In the genomic region with DNA sequence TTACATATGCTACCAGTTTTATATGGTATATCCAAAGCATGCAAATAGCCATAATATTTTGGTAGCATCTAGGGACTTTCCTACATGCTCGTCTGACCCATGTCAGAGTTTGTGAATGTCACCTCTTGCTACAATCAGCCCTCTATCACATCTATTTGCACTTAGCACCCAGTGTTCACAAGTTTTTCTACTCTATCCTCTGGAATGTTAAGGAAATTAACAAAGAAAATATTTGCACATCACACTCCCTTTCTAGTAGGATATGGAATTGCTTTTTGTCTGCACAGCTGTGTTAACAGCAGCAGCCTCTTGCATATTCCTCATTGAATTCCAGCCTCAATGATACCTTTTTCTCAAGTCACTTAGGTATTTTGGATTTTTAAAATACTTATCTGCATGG, we compare ENCODE assay signal across 24 cellular contexts.
A peak's percentile ranks its signal among the peaks of the same experiment; 100 is the strongest.
DNase-seq lines count a peak whose midpoint lies in the region; ATAC-seq and TF ChIP-seq lines count a peak whose summit lies in the region.
"Had no signal": no experiment of that assay in that cellular context is flagged by ENCODE, and none has a peak within 500 bp of the region (broad histone marks: within the 10 kb centered on the region; RNA-seq: fewer than 3 reads in every experiment).

No MANE protein-coding gene starts in this region.

- ATAC-seq in HCT116 (no peak), mucosa of descending colon (peak; percentile 71), left ventricle myocardium superior (no peak), HG03097 (IDR thresholded peaks at IDR 0.05; ENCODE audit: low FRiP score, unreplicated experiment) (no peak)
- ATAC-seq: A549, GM12878 had no signal

- H3K4me3 ChIP-seq in HCT116 (replicated peaks in 1 of 2; ENCODE audit: low read depth in 1 of 2, low read length in 2 of 2) (no peak overlapping the region), endodermal cell (ENCODE audit: low read length) (peak overlapping the region; percentile 67), mucosa of descending colon (no peak overlapping the region), stomach (no peak overlapping the region)
- H3K4me3 ChIP-seq: A549; BLaER1 treated with 17β-estradiol and CSF1 and Interleukin-3, amounts not matched to agents 10 nM and 100 nM; GM12878; GM23248 had no signal

- no peaks in the 10 kb centered on the region for H3K36me3 Mint-ChIP-seq in endodermal cell (ENCODE audit: low read depth)
- H3K36me3 Mint-ChIP-seq: CD14-positive monocyte; CD8-positive, alpha-beta memory T cell had no signal

- H3K4me1 ChIP-seq in HCT116 (ENCODE audit: control insufficient read depth in 1 of 2, insufficient read depth in 2 of 2, low read length in 2 of 2) (no peaks in the 10 kb centered on the region), endodermal cell (ENCODE audit: control insufficient read depth, insufficient read depth, low read length) (peaks cover 19% of the 10 kb centered on the region), mucosa of descending colon (ENCODE audit: low read depth) (no peaks in the 10 kb centered on the region), stomach (peaks cover 0 to 14% (median 4%) of the 10 kb centered on the region in 4 donors)
- H3K4me1 ChIP-seq: A549; BE2C; BLaER1 treated with 17β-estradiol and CSF1 and Interleukin-3, amounts not matched to agents 10 nM and 100 nM had no signal

- H3K36me3 ChIP-seq in HCT116 (ENCODE audit: control insufficient read depth in 1 of 2, insufficient read depth in 2 of 2, low read length in 2 of 2): no peaks in the 10 kb centered on the region
- H3K36me3 ChIP-seq in endodermal cell (ENCODE audit: control insufficient read depth, insufficient read depth, low read length): no peaks in the 10 kb centered on the region
- H3K36me3 ChIP-seq in mucosa of descending colon (ENCODE audit: low read depth): no peaks in the 10 kb centered on the region
- H3K36me3 ChIP-seq in stomach: no peaks in the 10 kb centered on the region
- H3K36me3 ChIP-seq: BE2C; BLaER1 treated with 17β-estradiol and CSF1 and Interleukin-3, amounts not matched to agents 10 nM and 100 nM had no signal

- TF ChIP-seq POLR2A in HCT116 (IDR thresholded peaks at IDR 0.05; ENCODE audit: borderline replicate concordance, extremely low read depth, insufficient read depth, insufficient read length): no peak
- no peak for TF ChIP-seq POLR2A in stomach (IDR thresholded peaks at IDR 0.05)

- H3K79me2 ChIP-seq in HCT116 (ENCODE audit: insufficient read depth, low read length): no peaks in the 10 kb centered on the region

- H3K4me2 ChIP-seq in HCT116 (ENCODE audit: low read length): no peak overlapping the region
- H3K4me2 ChIP-seq: A549; BLaER1 treated with 17β-estradiol and CSF1 and Interleukin-3, amounts not matched to agents 10 nM and 100 nM had no signal

- TF ChIP-seq EP300 in stomach (IDR thresholded peaks at IDR 0.05): no peak

- intact Hi-C loops in HCT116 (cut with micrococcal nuclease): no loop called here
- intact Hi-C loops in mucosa of descending colon (cut with DNase I, micrococcal nuclease): no loop called here
- intact Hi-C loops in stomach (cut with DNase I; ENCODE audit: low total_unique reads): no loop called here
- intact Hi-C loops in left ventricle myocardium superior (cut with micrococcal nuclease): no loop called here

- 0 out of 2 replicates have a peak, but pooled peaks cover 6% of the 10 kb centered on the region for H3K9me2 ChIP-seq in HCT116 (ENCODE audit: insufficient read depth)

- RAD21 ChIA-PET in HCT116 (lab: Charles Lee; ENCODE audit: low non-redundant PET in 1 of 2, low total read pairs in 2 of 2, uncharacterized antibody in 2 of 2, unreplicated experiment in 2 of 2): no interaction called here

- no peak overlapping the region for H3K4me3 Mint-ChIP-seq in endodermal cell
- H3K4me3 Mint-ChIP-seq: CD14-positive monocyte; CD4-positive, alpha-beta T cell; CD8-positive, alpha-beta memory T cell; H9; HFFc6 had no signal

- 43 to 67% methylated on average over 1 of the region's 1 CpG for WGBS in endodermal cell (ENCODE audit: insufficient coverage in 1 of 2, insufficient read length in 1 of 2), 2 experiments
- 30 to 58% (median 40%) methylated on average over 1 of the region's 1 CpG for whole genome bisulfite sequencing in stomach, 5 donors

- no peaks in the 10 kb centered on the region for H3K27me3 Mint-ChIP-seq in endodermal cell (ENCODE audit: insufficient read depth)
- H3K27me3 Mint-ChIP-seq: CD4-positive, alpha-beta T cell; CD8-positive, alpha-beta memory T cell had no signal

- TF ChIP-seq CTCF in HCT116 (IDR thresholded peaks at IDR 0.05 in 2 of 3, conservative IDR thresholded peaks at IDR 0.05 in 1 of 3; ENCODE audit: borderline replicate concordance in 1 of 3, insufficient read depth in 1 of 3, low read depth in 2 of 3, low read length in 2 of 3) (no peak), endodermal cell (conservative IDR thresholded peaks at IDR 0.05) (no peak), mucosa of descending colon (IDR thresholded peaks at IDR 0.05) (no peak), stomach (IDR thresholded peaks at IDR 0.05) (no peak)

- DNase-seq in HCT116 (ENCODE audit: low read depth, low spot score) (no peak), endodermal cell (no peak), mucosa of descending colon (no peak), stomach (no peak), left ventricle myocardium superior (no peak), midbrain (lab: John Stamatoyannopoulos, UW) (no peak)
- DNase-seq: 8988T; ACHN; AML-193; BE2C; CD4-positive, alpha-beta T cell; CD8-positive, alpha-beta memory T cell; DMS 273 treated with DMSO at 0.1 percent for 48 hours; DMS79; EL; GDM1; GM23248; H9; HFFc6 had no signal

- no peaks in the 10 kb centered on the region for H3K9me3 ChIP-seq in HCT116 (ENCODE audit: control insufficient read depth in 1 of 2, insufficient read depth in 1 of 2, low read depth in 1 of 2, low read length in 2 of 2)
- peaks cover 19% of the 10 kb centered on the region for H3K9me3 ChIP-seq in endodermal cell (ENCODE audit: control insufficient read depth, low read length)
- H3K9me3 ChIP-seq in mucosa of descending colon: no peaks in the 10 kb centered on the region
- no peaks in the 10 kb centered on the region for H3K9me3 ChIP-seq in stomach
- H3K9me3 ChIP-seq: A549; BE2C; BLaER1 treated with 17β-estradiol and CSF1 and Interleukin-3, amounts not matched to agents 10 nM and 100 nM had no signal

- H3K27ac ChIP-seq in HCT116 (ENCODE audit: low read depth, low read length) (no peak overlapping the region), endodermal cell (ENCODE audit: low read depth, low read length) (peak overlapping the region; percentile 40), stomach (peak overlapping the region in 4 of 5 donors; percentile 11 to 65 (median 43))
- H3K27ac ChIP-seq: A549; BLaER1 treated with 17β-estradiol and CSF1 and Interleukin-3, amounts not matched to agents 10 nM and 100 nM; GM23248 had no signal

- BruUV-seq in HCT116 (replicated peaks; lab: Mats Ljungman, UMichigan): no TSS peak

- H2AFZ ChIP-seq in HCT116 (ENCODE audit: low read depth, low read length, poor library complexity, severe bottlenecking): peak overlapping the region; percentile 47

- CTCF ChIA-PET in HCT116 (lab: Charles Lee): no interaction called here

- H3K4me1 Mint-ChIP-seq in endodermal cell: peaks cover 16% of the 10 kb centered on the region
- H3K4me1 Mint-ChIP-seq: CD14-positive monocyte; CD8-positive, alpha-beta memory T cell had no signal

- H3K27me3 ChIP-seq in HCT116 (ENCODE audit: insufficient read depth, low read length): no peaks in the 10 kb centered on the region
- no peaks in the 10 kb centered on the region for H3K27me3 ChIP-seq in endodermal cell (ENCODE audit: control insufficient read depth, insufficient read depth, low read length, poor library complexity, severe bottlenecking)
- H3K27me3 ChIP-seq in stomach: no peaks in the 10 kb centered on the region
- H3K27me3 ChIP-seq: BE2C; BLaER1 treated with 17β-estradiol and CSF1 and Interleukin-3, amounts not matched to agents 10 nM and 100 nM had no signal

- TF ChIP-seq RAD21 in HCT116 (IDR thresholded peaks at IDR 0.05; ENCODE audit: low read depth): no peak

- no peaks in the 10 kb centered on the region for H4K20me1 ChIP-seq in HCT116 (ENCODE audit: insufficient read depth)
- H4K20me1 ChIP-seq: BLaER1 treated with 17β-estradiol and CSF1 and Interleukin-3, amounts not matched to agents 10 nM and 100 nM had no signal

- POLR2A ChIA-PET in HCT116 (lab: Charles Lee): no interaction called here

- no peak overlapping the region for H3K27ac Mint-ChIP-seq in endodermal cell
- H3K27ac Mint-ChIP-seq: CD14-positive monocyte; CD4-positive, alpha-beta T cell; CD8-positive, alpha-beta memory T cell; H9; HFFc6 had no signal

- peaks cover 1% of the 10 kb centered on the region for H3K9me3 Mint-ChIP-seq in endodermal cell
- H3K9me3 Mint-ChIP-seq: HFFc6 had no signal

- no peak overlapping the region for H3K9ac ChIP-seq in HCT116 (ENCODE audit: low read length)
- H3K9ac ChIP-seq in endodermal cell (ENCODE audit: extremely low read depth, low read length, poor library complexity, severe bottlenecking): peak overlapping the region; percentile 60
- H3K9ac ChIP-seq: BLaER1 treated with 17β-estradiol and CSF1 and Interleukin-3, amounts not matched to agents 10 nM and 100 nM; GM23248 had no signal

TF ChIP-seq in HCT116, 20 proteins besides CTCF, POLR2A, EP300 and RAD21 (continues in another document):
- TF ChIP-seq SIN3A (IDR thresholded peaks at IDR 0.05; ENCODE audit: low read depth) (no peak), ZFX (IDR thresholded peaks at IDR 0.05) (no peak), EZH2 (IDR thresholded peaks at IDR 0.05) (no peak), ELF1 (IDR thresholded peaks at IDR 0.05; ENCODE audit: borderline replicate concordance, low read depth) (no peak), ZNF274 (IDR thresholded peaks at IDR 0.05; ENCODE audit: low read depth, low read length) (no peak), YY1 (IDR thresholded peaks at IDR 0.05; ENCODE audit: extremely low read depth, insufficient replicate concordance, low read depth, low read length) (no peak), TCF7L2 (IDR thresholded peaks at IDR 0.05; ENCODE audit: borderline replicate concordance, extremely low read depth, insufficient read depth, insufficient read length) (no peak)
- TF ChIP-seq, protein P1, sequence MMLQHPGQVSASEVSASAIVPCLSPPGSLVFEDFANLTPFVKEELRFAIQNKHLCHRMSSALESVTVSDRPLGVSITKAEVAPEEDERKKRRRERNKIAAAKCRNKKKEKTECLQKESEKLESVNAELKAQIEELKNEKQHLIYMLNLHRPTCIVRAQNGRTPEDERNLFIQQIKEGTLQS (IDR thresholded peaks at IDR 0.05): no peak
- TF ChIP-seq, protein P2, sequence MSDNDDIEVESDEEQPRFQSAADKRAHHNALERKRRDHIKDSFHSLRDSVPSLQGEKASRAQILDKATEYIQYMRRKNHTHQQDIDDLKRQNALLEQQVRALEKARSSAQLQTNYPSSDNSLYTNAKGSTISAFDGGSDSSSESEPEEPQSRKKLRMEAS (IDR thresholded peaks at IDR 0.05): no peak
